ENCODE assay signal across 13 cellular contexts in the genomic region with DNA sequence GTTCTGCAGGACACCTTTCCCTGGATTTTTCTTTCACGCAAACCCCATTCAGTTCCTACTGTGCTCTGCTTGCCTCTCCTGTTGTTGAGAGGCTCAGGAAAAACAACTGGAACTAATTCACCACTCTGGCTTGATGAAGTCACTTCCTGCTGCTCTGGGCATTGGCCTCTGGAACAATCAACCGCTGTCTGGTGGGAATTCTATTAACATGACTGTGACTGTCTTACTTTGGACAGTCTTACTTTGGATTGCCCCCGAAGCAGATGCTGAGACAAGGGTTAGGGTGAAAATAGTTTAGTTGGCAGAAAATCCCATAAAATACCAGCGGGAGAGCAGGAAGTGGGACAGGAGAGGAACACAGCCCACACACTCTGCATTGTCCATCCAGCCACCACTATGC.
DNase-seq lines count a peak whose midpoint lies in the region; ATAC-seq and TF ChIP-seq lines count a peak whose summit lies in the region.
"Had no signal": no experiment of that assay in that cellular context is flagged by ENCODE, and none has a peak within 500 bp of the region (broad histone marks: within the 10 kb centered on the region; RNA-seq: fewer than 3 reads in every experiment).

No MANE protein-coding gene starts in this region.

- no peak for TF ChIP-seq CTCF in WTC11 (IDR thresholded peaks at IDR 0.05)
- TF ChIP-seq CTCF in type B pancreatic cell (conservative IDR thresholded peaks at IDR 0.05), result no peak

- H3K36me3 Mint-ChIP-seq in WTC11 (no peaks in the 10 kb centered on the region), type B pancreatic cell (no peaks in the 10 kb centered on the region)
- H3K36me3 Mint-ChIP-seq: stimulated activated memory B cell treated with anti-CD40 and anti-IgM and Interleukin-4, amounts not matched to agents 10 μg/mL and 1 μg/mL and 100 μg/mL, for 72 hours had no signal

- H3K4me3 Mint-ChIP-seq in WTC11 (no peak overlapping the region), type B pancreatic cell (no peak overlapping the region)
- H3K4me3 Mint-ChIP-seq: activated CD4-positive, alpha-beta T cell treated with anti-CD3 and anti-CD28 coated beads, Interleukin-2, amount 10 ng/mL, durations not matched to agents 24 days and 14 days; GM23338; stimulated activated memory B cell treated with anti-CD40 and anti-IgM and Interleukin-4, amounts not matched to agents 10 μg/mL and 1 μg/mL and 100 μg/mL, for 72 hours had no signal

- peaks cover 15% of the 10 kb centered on the region for H3K4me1 Mint-ChIP-seq in WTC11
- peaks cover 12% of the 10 kb centered on the region for H3K4me1 Mint-ChIP-seq in type B pancreatic cell (ENCODE audit: unreplicated experiment)
- H3K4me1 Mint-ChIP-seq: stimulated activated memory B cell treated with anti-CD40 and anti-IgM and Interleukin-4, amounts not matched to agents 10 μg/mL and 1 μg/mL and 100 μg/mL, for 72 hours had no signal

- peak; percentile 58 for DNase-seq in GM04503 (ENCODE audit: low read depth)
- DNase-seq in WTC11 (ENCODE audit: low spot score), result no peak
- DNase-seq in globus pallidus (ENCODE audit: low spot score), result peak; percentile 79
- peak; percentile 52 for DNase-seq in pulmonary artery endothelial cell (ENCODE audit: low read depth, low spot score)
- DNase-seq in type B pancreatic cell (ENCODE audit: extremely low spot score, unreplicated experiment), result no peak
- DNase-seq in HPDE6-E6E7 (ENCODE audit: extremely low spot score), result no peak
- no peak for DNase-seq in activated CD4-positive, alpha-beta T cell treated with anti-CD3 and anti-CD28 coated beads, Interleukin-2, amount 50 U/mL, for 4 hours
- DNase-seq: activated CD4-positive, alpha-beta T cell treated with anti-CD3 and anti-CD28 coated beads, Interleukin-2, amount 10 ng/mL, durations not matched to agents 24 days and 14 days; cerebellar nuclear complex; NCI-H1930 had no signal

- CTCF ChIA-PET in WTC11 (lab: Charles Lee), result interaction anchor here (0.8 to 2.2 kb wide), 10 partner anchors 9 to 297 kb away, joined by 3 to 11 read pairs (median 4); no protein-coding TSS in a partner anchor

- H3K27ac Mint-ChIP-seq in WTC11, result 0 out of 2 replicates have a peak overlapping the region, but pooled peaks have one; percentile 16
- no peak overlapping the region for H3K27ac Mint-ChIP-seq in type B pancreatic cell
- H3K27ac Mint-ChIP-seq: activated CD4-positive, alpha-beta T cell treated with anti-CD3 and anti-CD28 coated beads, Interleukin-2, amount 10 ng/mL, durations not matched to agents 24 days and 14 days; GM23338; stimulated activated memory B cell treated with anti-CD40 and anti-IgM and Interleukin-4, amounts not matched to agents 10 μg/mL and 1 μg/mL and 100 μg/mL, for 72 hours had no signal

- ATAC-seq in WTC11, result no peak
- no peak for ATAC-seq in GM21360 (IDR thresholded peaks at IDR 0.05; ENCODE audit: unreplicated experiment)
- ATAC-seq: stimulated activated memory B cell treated with anti-CD40 and anti-IgM and Interleukin-4, amounts not matched to agents 10 μg/mL and 1 μg/mL and 100 μg/mL, for 72 hours had no signal

- POLR2A ChIA-PET in WTC11 (lab: Charles Lee), result no interaction called here

- H3K27me3 Mint-ChIP-seq in WTC11 (ENCODE audit: low read depth) (no peaks in the 10 kb centered on the region), type B pancreatic cell (no peaks in the 10 kb centered on the region)
- H3K27me3 Mint-ChIP-seq: activated CD4-positive, alpha-beta T cell treated with anti-CD3 and anti-CD28 coated beads, Interleukin-2, amount 10 ng/mL, durations not matched to agents 24 days and 14 days had no signal

- H3K9me3 Mint-ChIP-seq in WTC11 (no peaks in the 10 kb centered on the region), type B pancreatic cell (no peaks in the 10 kb centered on the region)
- H3K9me3 Mint-ChIP-seq: activated CD4-positive, alpha-beta T cell treated with anti-CD3 and anti-CD28 coated beads, Interleukin-2, amount 10 ng/mL, durations not matched to agents 24 days and 14 days; GM23338; stimulated activated memory B cell treated with anti-CD40 and anti-IgM and Interleukin-4, amounts not matched to agents 10 μg/mL and 1 μg/mL and 100 μg/mL, for 72 hours had no signal

TF ChIP-seq in WTC11, 78 proteins besides CTCF, POLR2A, EP300 and RAD21:
- no peak for TF ChIP-seq ZSCAN18 (CRISPR knock-in tag; IDR thresholded peaks at IDR 0.05)
- no peak for TF ChIP-seq FOXP1 (CRISPR knock-in tag; IDR thresholded peaks at IDR 0.05; ENCODE audit: borderline replicate concordance)
- no peak for TF ChIP-seq USF2 (CRISPR knock-in tag; IDR thresholded peaks at IDR 0.05)
- no peak for TF ChIP-seq FOXJ3 (CRISPR knock-in tag; IDR thresholded peaks at IDR 0.05; ENCODE audit: borderline replicate concordance)
- TF ChIP-seq, protein P1, sequence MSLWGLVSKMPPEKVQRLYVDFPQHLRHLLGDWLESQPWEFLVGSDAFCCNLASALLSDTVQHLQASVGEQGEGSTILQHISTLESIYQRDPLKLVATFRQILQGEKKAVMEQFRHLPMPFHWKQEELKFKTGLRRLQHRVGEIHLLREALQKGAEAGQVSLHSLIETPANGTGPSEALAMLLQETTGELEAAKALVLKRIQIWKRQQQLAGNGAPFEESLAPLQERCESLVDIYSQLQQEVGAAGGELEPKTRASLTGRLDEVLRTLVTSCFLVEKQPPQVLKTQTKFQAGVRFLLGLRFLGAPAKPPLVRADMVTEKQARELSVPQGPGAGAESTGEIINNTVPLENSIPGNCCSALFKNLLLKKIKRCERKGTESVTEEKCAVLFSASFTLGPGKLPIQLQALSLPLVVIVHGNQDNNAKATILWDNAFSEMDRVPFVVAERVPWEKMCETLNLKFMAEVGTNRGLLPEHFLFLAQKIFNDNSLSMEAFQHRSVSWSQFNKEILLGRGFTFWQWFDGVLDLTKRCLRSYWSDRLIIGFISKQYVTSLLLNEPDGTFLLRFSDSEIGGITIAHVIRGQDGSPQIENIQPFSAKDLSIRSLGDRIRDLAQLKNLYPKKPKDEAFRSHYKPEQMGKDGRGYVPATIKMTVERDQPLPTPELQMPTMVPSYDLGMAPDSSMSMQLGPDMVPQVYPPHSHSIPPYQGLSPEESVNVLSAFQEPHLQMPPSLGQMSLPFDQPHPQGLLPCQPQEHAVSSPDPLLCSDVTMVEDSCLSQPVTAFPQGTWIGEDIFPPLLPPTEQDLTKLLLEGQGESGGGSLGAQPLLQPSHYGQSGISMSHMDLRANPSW (CRISPR knock-in tag; conservative IDR thresholded peaks at IDR 0.05; ENCODE audit: low read depth), result no peak
- TF ChIP-seq, protein P2, sequence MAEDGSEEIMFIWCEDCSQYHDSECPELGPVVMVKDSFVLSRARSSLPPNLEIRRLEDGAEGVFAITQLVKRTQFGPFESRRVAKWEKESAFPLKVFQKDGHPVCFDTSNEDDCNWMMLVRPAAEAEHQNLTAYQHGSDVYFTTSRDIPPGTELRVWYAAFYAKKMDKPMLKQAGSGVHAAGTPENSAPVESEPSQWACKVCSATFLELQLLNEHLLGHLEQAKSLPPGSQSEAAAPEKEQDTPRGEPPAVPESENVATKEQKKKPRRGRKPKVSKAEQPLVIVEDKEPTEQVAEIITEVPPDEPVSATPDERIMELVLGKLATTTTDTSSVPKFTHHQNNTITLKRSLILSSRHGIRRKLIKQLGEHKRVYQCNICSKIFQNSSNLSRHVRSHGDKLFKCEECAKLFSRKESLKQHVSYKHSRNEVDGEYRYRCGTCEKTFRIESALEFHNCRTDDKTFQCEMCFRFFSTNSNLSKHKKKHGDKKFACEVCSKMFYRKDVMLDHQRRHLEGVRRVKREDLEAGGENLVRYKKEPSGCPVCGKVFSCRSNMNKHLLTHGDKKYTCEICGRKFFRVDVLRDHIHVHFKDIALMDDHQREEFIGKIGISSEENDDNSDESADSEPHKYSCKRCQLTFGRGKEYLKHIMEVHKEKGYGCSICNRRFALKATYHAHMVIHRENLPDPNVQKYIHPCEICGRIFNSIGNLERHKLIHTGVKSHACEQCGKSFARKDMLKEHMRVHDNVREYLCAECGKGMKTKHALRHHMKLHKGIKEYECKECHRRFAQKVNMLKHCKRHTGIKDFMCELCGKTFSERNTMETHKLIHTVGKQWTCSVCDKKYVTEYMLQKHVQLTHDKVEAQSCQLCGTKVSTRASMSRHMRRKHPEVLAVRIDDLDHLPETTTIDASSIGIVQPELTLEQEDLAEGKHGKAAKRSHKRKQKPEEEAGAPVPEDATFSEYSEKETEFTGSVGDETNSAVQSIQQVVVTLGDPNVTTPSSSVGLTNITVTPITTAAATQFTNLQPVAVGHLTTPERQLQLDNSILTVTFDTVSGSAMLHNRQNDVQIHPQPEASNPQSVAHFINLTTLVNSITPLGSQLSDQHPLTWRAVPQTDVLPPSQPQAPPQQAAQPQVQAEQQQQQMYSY (CRISPR knock-in tag; IDR thresholded peaks at IDR 0.05), result no peak

Comparison
In these comparisons a context has a peak if more than half of its experiments do, and no peak if none do; other contexts are left out.
1. DNase-seq: peak in GM04503 (single experiment), globus pallidus (single experiment) and pulmonary artery endothelial cell (single experiment); none in WTC11 (single experiment), type B pancreatic cell (single experiment), HPDE6-E6E7 (single experiment) and activated CD4-positive, alpha-beta T cell treated with anti-CD3 and anti-CD28 coated beads, Interleukin-2, amount 50 U/mL, for 4 hours (0 of 2).